In the genomic region with DNA sequence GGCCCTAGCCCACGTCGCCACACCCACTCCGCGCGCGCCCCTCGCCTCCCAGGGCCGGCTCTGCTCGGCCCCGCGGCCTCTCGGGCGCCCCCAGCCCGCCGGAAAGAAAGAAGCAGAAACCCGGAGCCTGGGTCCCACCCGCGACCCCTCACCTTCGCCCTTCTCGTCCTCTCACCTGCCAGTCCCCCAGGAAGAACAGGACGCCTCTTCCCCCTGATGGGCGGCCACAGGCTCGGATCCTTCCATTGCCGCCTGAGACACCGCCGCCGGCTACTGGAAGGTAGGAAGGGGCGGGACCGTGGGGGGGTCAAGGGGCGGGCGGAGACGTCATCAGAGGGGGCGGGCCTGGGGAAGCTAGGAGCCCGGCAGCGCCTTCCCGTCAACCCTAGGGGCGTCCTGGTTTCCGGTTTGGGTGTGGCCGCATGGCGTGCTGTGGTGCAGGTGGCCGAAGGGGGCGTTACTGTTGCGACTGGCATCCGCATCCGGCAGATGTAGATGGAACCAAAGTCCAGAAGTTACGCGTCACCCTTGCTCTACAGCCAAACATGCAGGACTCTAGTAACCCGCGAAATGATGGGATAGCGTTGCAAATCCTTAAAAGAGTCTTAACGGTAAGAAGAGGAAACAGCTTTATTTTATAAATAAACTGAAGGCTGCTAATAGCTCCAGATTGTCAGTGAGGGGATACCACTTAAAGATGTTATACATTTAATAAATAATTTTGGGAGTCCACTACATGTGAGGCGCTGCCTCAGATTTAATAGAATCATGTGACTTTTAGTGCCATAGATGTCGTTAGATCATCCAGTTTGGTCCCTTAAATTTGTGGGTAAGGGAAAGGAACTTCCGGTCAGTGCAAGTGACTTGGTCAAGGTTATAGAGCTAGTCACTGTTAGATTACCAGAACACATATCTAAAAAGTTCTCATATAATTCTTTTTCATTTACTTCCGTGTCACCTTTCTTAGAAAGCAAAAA, we compare ENCODE assay signal across 8 cellular contexts. TPM values are rescaled to one million over a fixed set of nuclear protein-coding genes. Genes with fewer than 3 reads are reported as not detected.
DNase-seq lines count a peak whose midpoint lies in the region; ATAC-seq and TF ChIP-seq lines count a peak whose summit lies in the region.

Gene UBA6 (minus strand): TSS at position 282 of the 977 bp plus-strand sequence. CDS start 36 bp downstream, at position 246.

- no peaks in the 10 kb centered on the region for H3K36me3 ChIP-seq in fibroblast of lung (ENCODE audit: control insufficient read depth, insufficient read depth, low read length)
- H3K36me3 ChIP-seq in naive thymus-derived CD4-positive, alpha-beta T cell (ENCODE audit: control insufficient read depth in 2 of 3, insufficient read depth in 3 of 3, low read length in 3 of 3): peaks cover 0 to 5% (median 0%) of the 10 kb centered on the region in 3 experiments

- peak within 1 kb of the TSS; percentile 95 for H3K27ac ChIP-seq in fibroblast of lung (ENCODE audit: insufficient read depth, low read length)
- peak within 1 kb of the TSS; percentile 85 for H3K27ac ChIP-seq in naive thymus-derived CD4-positive, alpha-beta T cell (ENCODE audit: low read depth, low read length)

- H3K79me2 ChIP-seq in fibroblast of lung (ENCODE audit: control insufficient read depth, insufficient read depth, low read length): peaks cover 42% of the 10 kb centered on the region

- H3K9me3 Mint-ChIP-seq in naive thymus-derived CD4-positive, alpha-beta T cell: peaks cover 0 to 11% (median 5%) of the 10 kb centered on the region in 11 donors
- H3K9me3 Mint-ChIP-seq in stimulated activated naive B cell treated with anti-CD40 and anti-IgM and Interleukin-4, amounts not matched to agents 10 μg/mL and 1 μg/mL and 100 μg/mL, for 72 hours: peaks cover 6 to 10% of the 10 kb centered on the region in 2 donors

- H3K4me1 Mint-ChIP-seq in naive thymus-derived CD4-positive, alpha-beta T cell: peaks cover 48 to 86% (median 75%) of the 10 kb centered on the region in 7 donors
- peaks cover 25 to 45% of the 10 kb centered on the region in 2 donors for H3K4me1 Mint-ChIP-seq in stimulated activated naive B cell treated with anti-CD40 and anti-IgM and Interleukin-4, amounts not matched to agents 10 μg/mL and 1 μg/mL and 100 μg/mL, for 72 hours

- peak within 1 kb of the TSS; percentile 84 to 99 (median 94) for H3K4me3 ChIP-seq in fibroblast of lung (replicated peaks in 1 of 4; ENCODE audit: control extremely low read depth in 1 of 4, insufficient read depth in 1 of 4, low read depth in 3 of 4, low read length in 4 of 4)
- peak within 1 kb of the TSS; percentile 73 for H3K4me3 ChIP-seq in naive thymus-derived CD4-positive, alpha-beta T cell (ENCODE audit: low read length)

- H3K36me3 Mint-ChIP-seq in naive thymus-derived CD4-positive, alpha-beta T cell: peaks cover 14 to 40% (median 28%) of the 10 kb centered on the region in 5 donors
- peaks cover 21 to 42% of the 10 kb centered on the region in 2 donors for H3K36me3 Mint-ChIP-seq in stimulated activated naive B cell treated with anti-CD40 and anti-IgM and Interleukin-4, amounts not matched to agents 10 μg/mL and 1 μg/mL and 100 μg/mL, for 72 hours

- no peaks in the 10 kb centered on the region for H3K27me3 ChIP-seq in fibroblast of lung (ENCODE audit: control insufficient read depth, insufficient read depth, low read length)
- H3K27me3 ChIP-seq in naive thymus-derived CD4-positive, alpha-beta T cell (ENCODE audit: control insufficient read depth in 2 of 2, insufficient read depth in 2 of 2, low read length in 2 of 2): no peaks in the 10 kb centered on the region

- CTCF ChIA-PET in naive thymus-derived CD4-positive, alpha-beta T cell (lab: Charles Lee): interaction anchor here (0.6 to 1.7 kb wide), 5 partner anchors 9 to 145 kb away, joined by 3 to 4 read pairs (median 4); no protein-coding TSS in a partner anchor

- ATAC-seq in naive thymus-derived CD4-positive, alpha-beta T cell: peak; percentile 99
- ATAC-seq in stimulated activated naive B cell treated with anti-CD40 and anti-IgM and Interleukin-4, amounts not matched to agents 10 μg/mL and 1 μg/mL and 100 μg/mL, for 72 hours (replicated peaks): peak; percentile 98 to 99

- no peaks in the 10 kb centered on the region for H4K20me1 ChIP-seq in fibroblast of lung (ENCODE audit: control insufficient read depth, extremely low read depth, insufficient read depth, low read length)

- peak within 1 kb of the TSS; percentile 91 to 100 (median 97) for H3K4me3 Mint-ChIP-seq in naive thymus-derived CD4-positive, alpha-beta T cell
- H3K4me3 Mint-ChIP-seq in stimulated activated naive B cell treated with anti-CD40 and anti-IgM and Interleukin-4, amounts not matched to agents 10 μg/mL and 1 μg/mL and 100 μg/mL, for 72 hours: peak within 1 kb of the TSS; percentile 98

- no peaks in the 10 kb centered on the region for H3K4me1 ChIP-seq in fibroblast of lung (ENCODE audit: control insufficient read depth, extremely low read depth, insufficient read depth, low read length)
- H3K4me1 ChIP-seq in naive thymus-derived CD4-positive, alpha-beta T cell (ENCODE audit: control insufficient read depth in 2 of 2, insufficient read depth in 2 of 2, low read length in 2 of 2): peaks cover 10 to 16% of the 10 kb centered on the region in 2 donors

- H3K4me2 ChIP-seq in fibroblast of lung (ENCODE audit: extremely low read depth, insufficient read depth, low read length): peak within 1 kb of the TSS; percentile 91

- DNase-seq in ELF-1 (ENCODE audit: low read depth, low spot score) (peak; percentile 97), GOT3 (lab: John Stamatoyannopoulos, UW) (peak; percentile 82), RPMI8226 (peak; percentile 96), fibroblast of lung (ENCODE audit: low read depth in 2 of 2) (peak; percentile 94 to 96)
- peak; percentile 91 to 92 for DNase-seq in activated T-helper 1 cell treated with anti-CD3 and anti-CD28 coated beads, Interleukin-2, amount 50 U/mL, for 16 hours (ENCODE audit: low read depth in 1 of 2, low spot score in 1 of 2)
- peak; percentile 80 to 94 (median 91) for DNase-seq in naive thymus-derived CD4-positive, alpha-beta T cell
- peak; percentile 95 for DNase-seq in stimulated activated naive B cell treated with anti-CD40 and anti-IgM and Interleukin-4, amounts not matched to agents 10 μg/mL and 1 μg/mL and 100 μg/mL, for 72 hours

- peak within 1 kb of the TSS; percentile 92 to 100 (median 96) for H3K27ac Mint-ChIP-seq in naive thymus-derived CD4-positive, alpha-beta T cell
- peak within 1 kb of the TSS; percentile 98 for H3K27ac Mint-ChIP-seq in stimulated activated naive B cell treated with anti-CD40 and anti-IgM and Interleukin-4, amounts not matched to agents 10 μg/mL and 1 μg/mL and 100 μg/mL, for 72 hours

- H2AFZ ChIP-seq in fibroblast of lung (ENCODE audit: low read length): peak within 1 kb of the TSS; percentile 63

- POLR2A ChIA-PET in naive thymus-derived CD4-positive, alpha-beta T cell (lab: Charles Lee): interaction anchor here (0.7 to 3.5 kb wide), 4 partner anchors 8 to 156 kb away, joined by 3 to 29 read pairs (median 3); partner anchors contain the start of gene CENPC

- intact Hi-C loops in naive thymus-derived CD4-positive, alpha-beta T cell (cut with micrococcal nuclease): loop anchor here (1.0 to 5.0 kb wide), 7 partner anchors 13 to 736 kb away; partner anchors contain the start of genes CENPC (in 2 of the 2) and YTHDC1 (in 1 of the 2)

- H3K9ac ChIP-seq in fibroblast of lung (ENCODE audit: insufficient read depth, low read length): peak within 1 kb of the TSS; percentile 95

- no peaks in the 10 kb centered on the region for H3K9me3 ChIP-seq in fibroblast of lung (ENCODE audit: control insufficient read depth, insufficient read depth, low read depth, low read length)
- no peaks in the 10 kb centered on the region for H3K9me3 ChIP-seq in naive thymus-derived CD4-positive, alpha-beta T cell (ENCODE audit: control insufficient read depth in 2 of 3, low read length in 3 of 3)

- peak; percentile 53 for TF ChIP-seq CTCF in LNCAP (IDR thresholded peaks at IDR 0.05)
- TF ChIP-seq CTCF in fibroblast of lung (conservative IDR thresholded peaks at IDR 0.05 in 1 of 2, IDR thresholded peaks at IDR 0.05 in 1 of 2; ENCODE audit: low read depth in 1 of 2, low read length in 2 of 2): peak; percentile 38 to 43

- H3K27me3 Mint-ChIP-seq in naive thymus-derived CD4-positive, alpha-beta T cell: no peaks in the 10 kb centered on the region
- H3K27me3 Mint-ChIP-seq in stimulated activated naive B cell treated with anti-CD40 and anti-IgM and Interleukin-4, amounts not matched to agents 10 μg/mL and 1 μg/mL and 100 μg/mL, for 72 hours: no peaks in the 10 kb centered on the region

RNA-seq across cellular contexts. Expression of gene UBA6, which starts in this region (rescaled TPM):
- 74.2 and 90.0 TPM in 2 replicates for total RNA-seq in fibroblast of lung
- polyA plus RNA-seq in fibroblast of lung: 92.8 and 127 TPM in 2 replicates
- 23.7 and 31.6 TPM in 2 replicates for polyA plus RNA-seq in fibroblast of lung (2012)
- 4.9 and 17.0 TPM in 2 replicates for polyA minus RNA-seq in fibroblast of lung (ENCODE audit: low replicate concordance)
- 10 to 100 TPM; 35.5 to 84.4 (median 43.9) TPM for total RNA-seq in naive thymus-derived CD4-positive, alpha-beta T cell
- polyA plus RNA-seq in naive thymus-derived CD4-positive, alpha-beta T cell: 10 to 100 TPM; 14.9 to 18.0 TPM

Comparison
In these comparisons a context has a peak if more than half of its experiments do, and no peak if none do; other contexts are left out.
1. Peak in every context shown above with its lines: DNase-seq, ATAC-seq, H3K4me3 ChIP-seq and H3K27ac ChIP-seq.